In genomic region chr2:47225061-47225783, GRCh38 we compare ENCODE assay signal across 1 cellular context.
TF ChIP-seq lines count a peak whose summit lies in the region.

No MANE protein-coding gene starts in this region.

TF ChIP-seq in HepG2, 621 proteins besides CTCF, POLR2A, EP300 and RAD21 (continued from another document and continues in another):
- TF ChIP-seq GRHL1 (CRISPR knock-in tag; conservative IDR thresholded peaks at IDR 0.05) (no peak), SAFB2 (CRISPR knock-in tag; IDR thresholded peaks at IDR 0.05; ENCODE audit: borderline replicate concordance, low read depth) (no peak), NR3C1 (CRISPR knock-in tag; IDR thresholded peaks at IDR 0.05) (no peak), ZNF724P (CRISPR knock-in tag; IDR thresholded peaks at IDR 0.05; ENCODE audit: borderline replicate concordance) (peak; percentile 77; the same call in 1 of the 2 replicates), SETDB1 (CRISPR knock-in tag; IDR thresholded peaks at IDR 0.05; ENCODE audit: borderline replicate concordance) (no peak), ZKSCAN1 (IDR thresholded peaks at IDR 0.05; ENCODE audit: low read length) (0 out of 2 replicates have a peak, but pooled peaks have one; percentile 34), ZNF20 (CRISPR knock-in tag; IDR thresholded peaks at IDR 0.05) (no peak), THAP11 (CRISPR knock-in tag; IDR thresholded peaks at IDR 0.05) (peak; percentile 78), ZBTB2 (CRISPR knock-in tag; IDR thresholded peaks at IDR 0.05; ENCODE audit: low read depth) (no peak), ZBTB10 (CRISPR knock-in tag; IDR thresholded peaks at IDR 0.05; ENCODE audit: borderline replicate concordance) (no peak), SYNCRIP (IDR thresholded peaks at IDR 0.05; ENCODE audit: insufficient read depth, low read depth, low read length) (no peak), ZNF614 (CRISPR knock-in tag; IDR thresholded peaks at IDR 0.05; ENCODE audit: borderline replicate concordance) (peak; percentile 35; the same call in 1 of the 2 replicates), ZNF746 (CRISPR knock-in tag; IDR thresholded peaks at IDR 0.05) (peak; percentile 74; the same call in 1 of the 2 replicates), MIER3 (CRISPR knock-in tag; IDR thresholded peaks at IDR 0.05; ENCODE audit: borderline replicate concordance) (peak; percentile 93), SIN3B (IDR thresholded peaks at IDR 0.05; ENCODE audit: low read length) (no peak; the same call in 1 of the 2 replicates), ARNT (IDR thresholded peaks at IDR 0.05) (no peak), ZBTB34 (CRISPR knock-in tag; IDR thresholded peaks at IDR 0.05) (peak; percentile 92; the same call in 1 of the 2 replicates), GABPB1 (CRISPR knock-in tag; IDR thresholded peaks at IDR 0.05) (peak; percentile 57), FIP1L1 (IDR thresholded peaks at IDR 0.05; ENCODE audit: borderline replicate concordance, insufficient read depth, low read depth, low read length) (no peak), ZIK1 (CRISPR knock-in tag; IDR thresholded peaks at IDR 0.05; ENCODE audit: borderline replicate concordance, low read depth) (no peak), FOXK2 (IDR thresholded peaks at IDR 0.05) (no peak), ZNF503 (CRISPR knock-in tag; IDR thresholded peaks at IDR 0.05) (peak; percentile 60; the same call in 1 of the 2 replicates), MATR3 (CRISPR knock-in tag; IDR thresholded peaks at IDR 0.05) (no peak), ZBTB1 (CRISPR knock-in tag; IDR thresholded peaks at IDR 0.05; ENCODE audit: borderline replicate concordance) (no peak), ZNF784 (CRISPR knock-in tag; IDR thresholded peaks at IDR 0.05; ENCODE audit: borderline replicate concordance) (0 out of 2 replicates have a peak, but pooled peaks have one; percentile 38), PAWR (CRISPR knock-in tag; IDR thresholded peaks at IDR 0.05; ENCODE audit: borderline replicate concordance) (no peak), ZNF10 (CRISPR knock-in tag; IDR thresholded peaks at IDR 0.05; ENCODE audit: borderline replicate concordance, low read depth) (no peak), SP2 (CRISPR knock-in tag; IDR thresholded peaks at IDR 0.05) (no peak), RBFOX2 (IDR thresholded peaks at IDR 0.05; ENCODE audit: low read depth, low read length) (no peak), ZNF747 (CRISPR knock-in tag; IDR thresholded peaks at IDR 0.05; ENCODE audit: borderline replicate concordance) (0 out of 2 replicates have a peak, but pooled peaks have one; percentile 70), ZNF225 (CRISPR knock-in tag; IDR thresholded peaks at IDR 0.05) (no peak), RORA (CRISPR knock-in tag; IDR thresholded peaks at IDR 0.05) (no peak), ZNF232 (CRISPR knock-in tag; IDR thresholded peaks at IDR 0.05; ENCODE audit: borderline replicate concordance) (no peak), ZNF710 (CRISPR knock-in tag; IDR thresholded peaks at IDR 0.05; ENCODE audit: borderline replicate concordance) (0 out of 2 replicates have a peak, but pooled peaks have one; percentile 36), SUZ12 (IDR thresholded peaks at IDR 0.05; ENCODE audit: low read depth, low read length) (no peak), XRCC5 (optimal IDR thresholded peaks at IDR 0.05; ENCODE audit: low read length) (peak; percentile 92), PLRG1 (conservative IDR thresholded peaks at IDR 0.05) (no peak), TFDP1 (CRISPR knock-in tag; IDR thresholded peaks at IDR 0.05; ENCODE audit: borderline replicate concordance) (0 out of 2 replicates have a peak, but pooled peaks have one; percentile 26), YY1 (IDR thresholded peaks at IDR 0.05; ENCODE audit: insufficient read depth, insufficient replicate concordance, low read depth, low read length) (no peak), ZFYVE20 (CRISPR knock-in tag; IDR thresholded peaks at IDR 0.05; ENCODE audit: borderline replicate concordance, low read depth) (no peak), ZNF556 (CRISPR knock-in tag; IDR thresholded peaks at IDR 0.05; ENCODE audit: borderline replicate concordance) (peak; percentile 69; the same call in 1 of the 2 replicates), ATM (IDR thresholded peaks at IDR 0.05; ENCODE audit: borderline replicate concordance) (no peak), TFAP4 (IDR thresholded peaks at IDR 0.05; ENCODE audit: borderline replicate concordance, low read depth) (peak; percentile 100), ZNF577 (CRISPR knock-in tag; IDR thresholded peaks at IDR 0.05; ENCODE audit: borderline replicate concordance, low read depth) (no peak), KDM5B (CRISPR knock-in tag; IDR thresholded peaks at IDR 0.05; ENCODE audit: borderline replicate concordance) (no peak; the same call in 1 of the 2 replicates), KAT8 (CRISPR knock-in tag; IDR thresholded peaks at IDR 0.05) (peak; percentile 63; the same call in 1 of the 2 replicates), MED8 (CRISPR knock-in tag; IDR thresholded peaks at IDR 0.05; ENCODE audit: insufficient replicate concordance) (no peak), ATAD3A (CRISPR knock-in tag; IDR thresholded peaks at IDR 0.05) (no peak), MTA1 (CRISPR knock-in tag; IDR thresholded peaks at IDR 0.05; ENCODE audit: borderline replicate concordance) (peak; percentile 78; the same call in 1 of the 2 replicates), NFYC (CRISPR knock-in tag; IDR thresholded peaks at IDR 0.05) (no peak; the same call in 1 of the 2 replicates), NKX3-1 (CRISPR knock-in tag; IDR thresholded peaks at IDR 0.05) (no peak), ZNF30 (CRISPR knock-in tag; IDR thresholded peaks at IDR 0.05) (no peak), ZNF234 (CRISPR knock-in tag; conservative IDR thresholded peaks at IDR 0.05) (no peak), SKI (IDR thresholded peaks at IDR 0.05; ENCODE audit: partially characterized antibody) (peak; percentile 94)
